Comparison of ENCODE assay signal across 1 cellular context in genomic region chr12:57130941-57131340, GRCh38.
TF ChIP-seq lines count a peak whose summit lies in the region.

No MANE protein-coding gene starts in this region.

TF ChIP-seq in HepG2, 621 proteins besides CTCF, POLR2A, EP300 and RAD21 (continued from another document and continues in another):
- TF ChIP-seq ATF2 (CRISPR knock-in tag; IDR thresholded peaks at IDR 0.05) (no peak), NR2C2 (CRISPR knock-in tag; IDR thresholded peaks at IDR 0.05; ENCODE audit: borderline replicate concordance) (peak; percentile 89), ZBTB2 (CRISPR knock-in tag; IDR thresholded peaks at IDR 0.05; ENCODE audit: low read depth) (no peak), ZNF740 (CRISPR knock-in tag; IDR thresholded peaks at IDR 0.05) (no peak), ZNF75D (CRISPR knock-in tag; IDR thresholded peaks at IDR 0.05; ENCODE audit: borderline replicate concordance) (no peak), HOXD1 (CRISPR knock-in tag; IDR thresholded peaks at IDR 0.05) (no peak), HOXA3 (CRISPR knock-in tag; IDR thresholded peaks at IDR 0.05) (peak; percentile 61), ZNF770 (CRISPR knock-in tag; IDR thresholded peaks at IDR 0.05) (no peak), ZNF878 (CRISPR knock-in tag; IDR thresholded peaks at IDR 0.05) (no peak), ZNF549 (CRISPR knock-in tag; IDR thresholded peaks at IDR 0.05) (no peak), POGK (CRISPR knock-in tag; conservative IDR thresholded peaks at IDR 0.05) (0 out of 2 replicates have a peak, but pooled peaks have one; percentile 19), CENPT (CRISPR knock-in tag; IDR thresholded peaks at IDR 0.05; ENCODE audit: low read depth) (no peak), ZBTB49 (CRISPR knock-in tag; IDR thresholded peaks at IDR 0.05; ENCODE audit: borderline replicate concordance) (no peak), ZNF468 (CRISPR knock-in tag; IDR thresholded peaks at IDR 0.05) (no peak), MLX (CRISPR knock-in tag; IDR thresholded peaks at IDR 0.05) (0 out of 2 replicates have a peak, but pooled peaks have one; percentile 35), ZNF891 (CRISPR knock-in tag; IDR thresholded peaks at IDR 0.05) (no peak), SP4 (CRISPR knock-in tag; IDR thresholded peaks at IDR 0.05) (no peak), TEF (CRISPR knock-in tag; IDR thresholded peaks at IDR 0.05) (no peak), THYN1 (CRISPR knock-in tag; IDR thresholded peaks at IDR 0.05; ENCODE audit: borderline replicate concordance, low read depth) (no peak), EHMT2 (IDR thresholded peaks at IDR 0.05; ENCODE audit: borderline replicate concordance, low read depth, low read length) (no peak), ARID2 (CRISPR knock-in tag; IDR thresholded peaks at IDR 0.05; ENCODE audit: borderline replicate concordance) (no peak), MYPOP (CRISPR knock-in tag; IDR thresholded peaks at IDR 0.05) (no peak), MBD4 (IDR thresholded peaks at IDR 0.05; ENCODE audit: borderline replicate concordance, low read length) (no peak), ZNF354B (CRISPR knock-in tag; IDR thresholded peaks at IDR 0.05) (no peak), ETV5 (CRISPR knock-in tag; IDR thresholded peaks at IDR 0.05; ENCODE audit: borderline replicate concordance) (no peak; the same call in 1 of the 2 replicates), ZNF460 (CRISPR knock-in tag; IDR thresholded peaks at IDR 0.05; ENCODE audit: borderline replicate concordance) (no peak), PRMT3 (CRISPR knock-in tag; IDR thresholded peaks at IDR 0.05; ENCODE audit: borderline replicate concordance, low read depth) (no peak), SIX1 (CRISPR knock-in tag; IDR thresholded peaks at IDR 0.05; ENCODE audit: borderline replicate concordance) (no peak), RFX3 (CRISPR knock-in tag; IDR thresholded peaks at IDR 0.05) (no peak), ZNF432 (CRISPR knock-in tag; IDR thresholded peaks at IDR 0.05; ENCODE audit: borderline replicate concordance) (no peak), ZNF766 (CRISPR knock-in tag; IDR thresholded peaks at IDR 0.05; ENCODE audit: borderline replicate concordance) (no peak), TMF1 (CRISPR knock-in tag; IDR thresholded peaks at IDR 0.05; ENCODE audit: low read depth) (no peak), ZNF678 (CRISPR knock-in tag; IDR thresholded peaks at IDR 0.05) (no peak), HNRNPK (IDR thresholded peaks at IDR 0.05; ENCODE audit: low read depth, low read length, poor library complexity, severe bottlenecking) (no peak), CEBPZ (IDR thresholded peaks at IDR 0.05; ENCODE audit: low read length) (no peak), ZNF44 (CRISPR knock-in tag; IDR thresholded peaks at IDR 0.05) (no peak), POGZ (CRISPR knock-in tag; IDR thresholded peaks at IDR 0.05) (no peak), ZNF530 (CRISPR knock-in tag; IDR thresholded peaks at IDR 0.05; ENCODE audit: low read depth) (no peak), KDM1A (CRISPR knock-in tag; IDR thresholded peaks at IDR 0.05) (peak; percentile 70; the same call in 1 of the 2 replicates), HINFP (CRISPR knock-in tag; IDR thresholded peaks at IDR 0.05; ENCODE audit: low read depth) (no peak), ZBTB20 (CRISPR knock-in tag; IDR thresholded peaks at IDR 0.05; ENCODE audit: borderline replicate concordance, low read depth) (no peak), MIER2 (CRISPR knock-in tag; IDR thresholded peaks at IDR 0.05) (no peak), ZSCAN31 (CRISPR knock-in tag; IDR thresholded peaks at IDR 0.05; ENCODE audit: low read depth) (no peak), ZBTB34 (CRISPR knock-in tag; IDR thresholded peaks at IDR 0.05) (no peak), KLF11 (CRISPR knock-in tag; IDR thresholded peaks at IDR 0.05) (no peak), ZNF263 (CRISPR knock-in tag; IDR thresholded peaks at IDR 0.05) (no peak)
